ENCODE assay signal across 20 cellular contexts in the genomic region with DNA sequence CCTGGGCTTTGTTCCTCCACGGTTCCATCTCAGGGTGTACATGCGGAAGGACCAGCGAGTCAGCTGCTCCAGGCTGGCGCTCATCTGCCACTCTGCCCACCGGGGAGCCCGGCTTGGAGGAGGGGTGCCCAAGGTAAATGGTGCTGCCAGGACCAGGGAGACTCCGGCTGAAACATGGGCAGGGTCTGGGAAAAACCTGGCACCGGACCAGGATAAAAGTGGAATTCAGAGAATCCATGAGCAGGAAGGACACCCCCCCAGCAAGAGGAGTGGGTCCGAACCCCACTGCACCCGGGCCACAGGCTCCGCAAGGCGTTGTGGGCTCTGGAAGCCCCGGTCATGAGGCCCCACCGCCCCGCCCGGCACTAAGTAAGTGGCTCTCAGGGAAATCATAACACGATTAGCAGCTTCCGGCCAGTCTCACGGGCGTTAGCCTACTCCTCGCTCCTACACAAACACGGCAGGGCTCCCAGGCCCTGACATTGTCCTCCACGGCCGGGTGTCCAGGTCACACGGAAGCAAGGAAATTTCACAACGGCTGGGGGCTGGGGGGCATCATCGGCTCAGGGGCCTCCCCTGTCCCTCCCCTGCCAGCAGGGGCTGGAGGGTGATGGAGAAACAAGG. TPM values are rescaled to one million over a fixed set of nuclear protein-coding genes. Genes with fewer than 3 reads are reported as not detected.
A peak's percentile ranks its signal among the peaks of the same experiment; 100 is the strongest.
DNase-seq lines count a peak whose midpoint lies in the region; ATAC-seq and TF ChIP-seq lines count a peak whose summit lies in the region.
"Had no signal": no experiment of that assay in that cellular context is flagged by ENCODE, and none has a peak within 500 bp of the region (broad histone marks: within the 10 kb centered on the region; RNA-seq: fewer than 3 reads in every experiment).

No MANE protein-coding gene starts in this region.

- H3K4me1 ChIP-seq in lung (ENCODE audit: control insufficient read depth in 2 of 2, insufficient read depth in 2 of 2, low read length in 2 of 2), result peaks cover 0 to 28% of the 10 kb centered on the region in 2 donors
- H3K4me1 ChIP-seq in upper lobe of left lung, result peaks cover 14 to 35% (median 28%) of the 10 kb centered on the region in 4 donors

- WGBS in lung, 2 donors, result 47 to 53% methylated on average over 27 of the region's 27 CpGs
- WGBS in upper lobe of left lung, 2 donors, result 33 to 43% methylated on average over 22 to 26 of the region's 27 CpGs

- TF ChIP-seq EP300 in upper lobe of left lung (IDR thresholded peaks at IDR 0.05), result no peak

- peak in 1 of 4 donors; percentile 30 for TF ChIP-seq POLR2A in upper lobe of left lung (IDR thresholded peaks at IDR 0.05)

- H3K27ac ChIP-seq in lung (ENCODE audit: low read depth in 1 of 2, low read length in 1 of 2) (peak overlapping the region in 1 of 2 donors; percentile 65), upper lobe of left lung (peak overlapping the region; percentile 8 to 73 (median 54))
- H3K27ac ChIP-seq: ovary had no signal

- H3K36me3 ChIP-seq in lung (ENCODE audit: control insufficient read depth in 2 of 2, insufficient read depth in 2 of 2, low read length in 2 of 2), result no peaks in the 10 kb centered on the region
- H3K36me3 ChIP-seq in upper lobe of left lung, result no peaks in the 10 kb centered on the region
- H3K36me3 ChIP-seq: ovary had no signal

- H3K9me3 ChIP-seq in lung (ENCODE audit: control insufficient read depth in 2 of 2, insufficient read depth in 1 of 2, low read length in 1 of 2) (no peaks in the 10 kb centered on the region), upper lobe of left lung (no peaks in the 10 kb centered on the region)
- H3K9me3 ChIP-seq: Caco-2, ovary had no signal

- ATAC-seq in left ventricle myocardium superior (peak; percentile 44), Right ventricle myocardium inferior (no peak), lung (ENCODE audit: insufficient read depth, low FRiP score) (peak; percentile 44), upper lobe of left lung (ENCODE audit: low FRiP score in 2 of 2) (peak in 1 of 2 donors; percentile 71), GM21825 (IDR thresholded peaks at IDR 0.05; ENCODE audit: unreplicated experiment) (no peak)

- H3K27me3 ChIP-seq in lung (ENCODE audit: control insufficient read depth, insufficient read depth) (no peaks in the 10 kb centered on the region), upper lobe of left lung (no peaks in the 10 kb centered on the region)
- H3K27me3 ChIP-seq: ovary had no signal

- intact Hi-C loops in left ventricle myocardium superior (cut with micrococcal nuclease) (no loop called here), Right ventricle myocardium inferior (cut with DNase I) (no loop called here)

- H3K4me3 ChIP-seq in lung (no peak overlapping the region), upper lobe of left lung (peak overlapping the region in 1 of 4 donors; percentile 19)
- H3K4me3 ChIP-seq: ovary, smooth muscle cell had no signal

- no peak for TF ChIP-seq CTCF in lung (IDR thresholded peaks at IDR 0.05; ENCODE audit: control extremely low read depth, extremely low read depth)
- no peak for TF ChIP-seq CTCF in upper lobe of left lung (IDR thresholded peaks at IDR 0.05)

- no peak for DNase-seq in left ventricle myocardium superior
- DNase-seq in Right ventricle myocardium inferior (ENCODE audit: missing footprints), result no peak
- DNase-seq in dermis blood vessel endothelial cell, result peak; percentile 65
- peak; percentile 56 for DNase-seq in lung (ENCODE audit: low spot score)
- peak; percentile 73 to 79 for DNase-seq in upper lobe of left lung
- no peak for DNase-seq in hepatic stellate cell (ENCODE audit: low spot score)
- no peak for DNase-seq in RKO (ENCODE audit: low spot score)
- DNase-seq: activated naive CD8-positive, alpha-beta T cell treated with anti-CD3 and anti-CD28 coated beads, Interleukin-2, amount 10 ng/mL, durations not matched to agents 7 days and 5 days; Caco-2; effector memory CD4-positive, alpha-beta T cell; hippocampal formation; KBM-7; kidney; NCI-H2171; ovary; stimulated activated CD4-positive, alpha-beta T cell treated with anti-CD3 and anti-CD28 coated beads, Interleukin-4, amount 100 ng/mL, for 4 hours; stimulated activated CD8-positive, alpha-beta memory T cell treated with anti-CD3 and anti-CD28 coated beads, Interleukin-4, amount 100 ng/mL, for 48 hours; T-helper 2 cell had no signal

RNA-seq across cellular contexts. Expression of gene MEGF6, which starts 21.1 kb away (rescaled TPM):
- total RNA-seq in left ventricle myocardium superior (11.6 TPM), Right ventricle myocardium inferior (7.0 TPM), dermis blood vessel endothelial cell (100 and 120 TPM in 2 replicates), lung (10 to 100 TPM; 44.1 to 54.2 TPM), upper lobe of left lung (100 to 1,000 TPM in 1 of 6 donors, 10 to 100 TPM in 5; 23.8 to 128 (median 83.5) TPM)
- 10 to 100 TPM; 17.7 to 52.4 TPM for polyA plus RNA-seq in lung

RNA-seq across cellular contexts. Expression of gene TPRG1L, which starts 34.6 kb away (rescaled TPM):
- 48.6 TPM for total RNA-seq in left ventricle myocardium superior
- total RNA-seq in Right ventricle myocardium inferior, result 46.1 TPM
- total RNA-seq in dermis blood vessel endothelial cell, result 29.4 and 32.9 TPM in 2 replicates
- 10 to 100 TPM; 30.7 to 46.6 TPM for total RNA-seq in lung
- 10 to 100 TPM; 24.1 to 35.1 TPM for polyA plus RNA-seq in lung
- total RNA-seq in upper lobe of left lung, result 10 to 100 TPM; 16.6 to 48.3 (median 40.2) TPM

RNA-seq across cellular contexts. Expression of gene WRAP73, which starts 59.6 kb away (rescaled TPM):
- 12.5 TPM for total RNA-seq in left ventricle myocardium superior
- total RNA-seq in Right ventricle myocardium inferior, result 14.6 TPM
- total RNA-seq in dermis blood vessel endothelial cell, result 20.4 and 25.6 TPM in 2 replicates
- total RNA-seq in lung, result 10 to 100 TPM; 17.3 to 24.7 TPM
- polyA plus RNA-seq in lung, result 10 to 100 TPM; 20.9 to 25.3 TPM
- 10 to 100 TPM; 14.0 to 33.5 (median 19.9) TPM for total RNA-seq in upper lobe of left lung

Comparison
In these comparisons a context has a peak if more than half of its experiments do, and no peak if none do; other contexts are left out.
1. ATAC-seq: peak in left ventricle myocardium superior (single experiment) and lung (single experiment); none in Right ventricle myocardium inferior (single experiment) and GM21825 (single experiment).
2. DNase-seq: peak in dermis blood vessel endothelial cell (single experiment), lung (single experiment) and upper lobe of left lung (2 of 2); none in left ventricle myocardium superior (single experiment), Right ventricle myocardium inferior (single experiment), hepatic stellate cell (single experiment) and RKO (single experiment).